Comparison of ENCODE assay signal across 8 cellular contexts in genomic region chr9:87725900-87726709, GRCh38. TPM values are rescaled to one million over a fixed set of nuclear protein-coding genes. Genes with fewer than 3 reads are reported as not detected.
DNase-seq lines count a peak whose midpoint lies in the region; ATAC-seq and TF ChIP-seq lines count a peak whose summit lies in the region.

CTSL (plus strand) TSS chr9:87726119; CDS start chr9:87727604, 1,485 bp downstream.

- H3K27ac Mint-ChIP-seq in activated naive CD8-positive, alpha-beta T cell treated with anti-CD3 and anti-CD28 coated beads, Interleukin-2, amount 10 ng/mL, durations not matched to agents 7 days and 5 days = no peak within 1 kb of the TSS

- TF ChIP-seq CTCF in neural cell (IDR thresholded peaks at IDR 0.05; ENCODE audit: poor library complexity, severe bottlenecking) = peak; percentile 57

- peak; percentile 84 for ATAC-seq in activated naive CD8-positive, alpha-beta T cell treated with anti-CD3 and anti-CD28 coated beads, Interleukin-2, amount 10 ng/mL, durations not matched to agents 7 days and 5 days (ENCODE audit: low read depth)

- peak within 1 kb of the TSS; percentile 92 for H2AFZ ChIP-seq in neural cell (ENCODE audit: low read depth, low read length)

- no peaks in the 10 kb centered on the region for H3K9me2 ChIP-seq in neural cell (ENCODE audit: insufficient read depth, low read length)

- H3K27ac ChIP-seq in SJSA1 (peak within 1 kb of the TSS; percentile 78), neural cell (ENCODE audit: low read length) (peak within 1 kb of the TSS; percentile 53), substantia nigra (ENCODE audit: low read depth, low read length, poor library complexity, severe bottlenecking) (peak within 1 kb of the TSS; percentile 97)

- H3K9ac ChIP-seq in neural cell (ENCODE audit: low read length) = peak within 1 kb of the TSS; percentile 75

- H3K36me3 Mint-ChIP-seq in activated naive CD8-positive, alpha-beta T cell treated with anti-CD3 and anti-CD28 coated beads, Interleukin-2, amount 10 ng/mL, durations not matched to agents 7 days and 5 days = no peaks in the 10 kb centered on the region

- DNase-seq in CD1c-positive myeloid dendritic cell (ENCODE audit: extremely low spot score) (peak; percentile 76), HS-5 (ENCODE audit: low read depth) (peak; percentile 49), SJSA1 (ENCODE audit: low read depth in 1 of 2, low spot score in 2 of 2) (peak; percentile 82 to 86), globus pallidus (ENCODE audit: low spot score) (peak; percentile 96), substantia nigra (lab: John Stamatoyannopoulos, UW) (peak; percentile 69 to 98 (median 91)), KG1 (lab: John Stamatoyannopoulos, UW) (no peak)
- DNase-seq in activated naive CD8-positive, alpha-beta T cell treated with anti-CD3 and anti-CD28 coated beads, Interleukin-2, amount 10 ng/mL, durations not matched to agents 7 days and 5 days = peak; percentile 54

- H3F3A ChIP-seq in neural cell (ENCODE audit: insufficient read depth, low read length, poor library complexity, severe bottlenecking) = no peaks in the 10 kb centered on the region

- H3K4me2 ChIP-seq in neural cell (ENCODE audit: low read length) = peak within 1 kb of the TSS; percentile 92

- peaks cover 32% of the 10 kb centered on the region for H3K4me1 ChIP-seq in SJSA1 (replicated peaks)

- peak within 1 kb of the TSS; percentile 72 for H3K4me3 ChIP-seq in SJSA1
- H3K4me3 ChIP-seq in neural cell (ENCODE audit: low read length) = peak within 1 kb of the TSS; percentile 93

- peak; percentile 11 for TF ChIP-seq EP300 in neural cell (conservative IDR thresholded peaks at IDR 0.05; ENCODE audit: poor library complexity, severe bottlenecking)

- peaks cover 49% of the 10 kb centered on the region for H3K36me3 ChIP-seq in SJSA1
- H3K36me3 ChIP-seq in neural cell (ENCODE audit: insufficient read depth, low read length) = no peaks in the 10 kb centered on the region

- peaks cover 7% of the 10 kb centered on the region for H3K4me1 Mint-ChIP-seq in activated naive CD8-positive, alpha-beta T cell treated with anti-CD3 and anti-CD28 coated beads, Interleukin-2, amount 10 ng/mL, durations not matched to agents 7 days and 5 days

- H3K27me3 Mint-ChIP-seq in activated naive CD8-positive, alpha-beta T cell treated with anti-CD3 and anti-CD28 coated beads, Interleukin-2, amount 10 ng/mL, durations not matched to agents 7 days and 5 days = peaks cover 22% of the 10 kb centered on the region

- H3K27me3 ChIP-seq in SJSA1 (replicated peaks) (no peaks in the 10 kb centered on the region), neural cell (ENCODE audit: insufficient read depth, low read depth, low read length) (no peaks in the 10 kb centered on the region)

- H3K9me3 ChIP-seq in SJSA1 (replicated peaks) (no peaks in the 10 kb centered on the region; the same call in none of the 2 replicates), neural cell (ENCODE audit: low read length) (no peaks in the 10 kb centered on the region)

- H3K4me3 Mint-ChIP-seq in activated naive CD8-positive, alpha-beta T cell treated with anti-CD3 and anti-CD28 coated beads, Interleukin-2, amount 10 ng/mL, durations not matched to agents 7 days and 5 days = peak within 1 kb of the TSS; percentile 81

- TF ChIP-seq RAD21 in neural cell (conservative IDR thresholded peaks at IDR 0.05) = peak; percentile 56

- no peaks in the 10 kb centered on the region for H4K20me1 ChIP-seq in neural cell (ENCODE audit: insufficient read depth)

- no peaks in the 10 kb centered on the region for H3K79me2 ChIP-seq in neural cell (replicated peaks; ENCODE audit: insufficient read depth, low read length)

- H3K9me3 Mint-ChIP-seq in activated naive CD8-positive, alpha-beta T cell treated with anti-CD3 and anti-CD28 coated beads, Interleukin-2, amount 10 ng/mL, durations not matched to agents 7 days and 5 days = no peaks in the 10 kb centered on the region

- POLR2A ChIA-PET in activated naive CD8-positive, alpha-beta T cell treated with anti-CD3 and anti-CD28 coated beads, Interleukin-2, amount 10 ng/mL, durations not matched to agents 7 days and 5 days (lab: Charles Lee) = interaction anchor here (1.3 kb wide), 1 partner anchor 17 kb away, joined by 4 read pairs; no protein-coding TSS in a partner anchor

TF ChIP-seq in neural cell, 6 proteins besides CTCF, POLR2A, EP300 and RAD21:
- TF ChIP-seq POLR2AphosphoS5 (IDR thresholded peaks at IDR 0.05) (peak; percentile 63), SMC3 (conservative IDR thresholded peaks at IDR 0.05; ENCODE audit: poor library complexity) (peak; percentile 35), EZH2 (IDR thresholded peaks at IDR 0.05; ENCODE audit: borderline replicate concordance, insufficient read depth, low read length, poor library complexity, severe bottlenecking) (no peak), TAF1 (IDR thresholded peaks at IDR 0.05; ENCODE audit: low read depth) (no peak), REST (IDR thresholded peaks at IDR 0.05; ENCODE audit: borderline replicate concordance) (peak; percentile 60), MXI1 (conservative IDR thresholded peaks at IDR 0.05; ENCODE audit: poor library complexity, severe bottlenecking) (peak; percentile 45)

RNA-seq across cellular contexts. Expression of gene CTSL, which starts in this region (rescaled TPM):
- 393 and 445 TPM in 2 replicates for total RNA-seq in SJSA1 (2014; rRNA removed; shearing (Covaris generic))
- total RNA-seq in activated naive CD8-positive, alpha-beta T cell treated with anti-CD3 and anti-CD28 coated beads, Interleukin-2, amount 10 ng/mL, durations not matched to agents 7 days and 5 days = 10 to 100 TPM; 18.3 to 18.4 TPM
- 46.5 and 53.5 TPM in 2 replicates for polyA plus RNA-seq in neural cell
- polyA minus RNA-seq in neural cell = 16.6 and 18.7 TPM in 2 replicates

Comparison
In these comparisons a context has a peak if more than half of its experiments do, and no peak if none do; other contexts are left out.
1. RNA of gene CTSL (total RNA-seq): 393 to 445 TPM in SJSA1; 18.3 to 18.4 TPM in activated naive CD8-positive, alpha-beta T cell treated with anti-CD3 and anti-CD28 coated beads, Interleukin-2, amount 10 ng/mL, durations not matched to agents 7 days and 5 days; every median in the first group is over 10 times any median in the second.
2. Peak in every context shown above with its lines, with median percentiles within 50 percentile points of each other: H3K27ac ChIP-seq.